In the genomic region with DNA sequence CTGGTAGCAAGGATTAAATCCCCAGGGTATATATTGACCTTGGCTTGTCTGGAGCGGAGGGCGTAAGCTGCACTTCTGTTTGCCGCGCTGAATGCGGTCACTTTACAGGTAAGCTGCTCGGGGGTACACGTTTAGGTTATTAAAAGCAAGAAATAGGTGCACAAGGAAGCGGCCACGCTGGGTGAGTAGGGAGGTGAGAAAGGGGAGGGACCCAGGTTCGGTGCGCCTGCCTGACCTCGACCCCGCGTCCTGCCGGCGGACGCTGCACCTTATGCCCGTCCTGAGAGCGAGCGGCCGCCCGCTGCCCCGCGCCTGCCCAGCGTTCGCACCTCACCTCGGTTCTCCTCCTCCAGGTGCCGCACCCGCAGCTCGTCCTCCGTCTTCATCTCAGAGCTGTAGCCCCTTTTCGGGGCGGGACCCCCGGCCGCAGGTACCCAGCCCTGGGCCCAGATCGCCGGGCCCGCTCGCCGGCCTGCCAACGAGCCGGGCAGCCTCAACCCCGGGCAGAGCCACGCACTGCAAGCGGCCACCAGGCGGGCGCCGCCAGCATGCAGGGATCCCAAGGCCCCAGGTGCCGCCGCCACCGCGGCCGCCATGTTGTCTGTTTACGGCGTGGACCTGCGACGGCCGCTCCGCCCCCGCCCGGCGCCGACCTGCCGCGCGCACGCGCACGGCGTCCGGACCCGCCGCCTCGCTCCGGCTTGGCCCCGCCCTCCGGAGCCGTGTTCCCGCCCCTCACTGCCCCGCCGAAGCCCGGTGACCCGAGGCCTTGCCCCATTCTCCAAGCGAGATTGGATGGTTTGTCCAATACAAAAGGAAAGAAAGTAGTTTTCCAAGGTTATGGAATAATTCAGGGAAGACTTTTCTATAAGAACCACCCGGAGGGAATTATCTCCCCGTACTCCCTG, we compare ENCODE assay signal across 8 cellular contexts.
DNase-seq lines count a peak whose midpoint lies in the region; ATAC-seq and TF ChIP-seq lines count a peak whose summit lies in the region.

A gene with protein sequence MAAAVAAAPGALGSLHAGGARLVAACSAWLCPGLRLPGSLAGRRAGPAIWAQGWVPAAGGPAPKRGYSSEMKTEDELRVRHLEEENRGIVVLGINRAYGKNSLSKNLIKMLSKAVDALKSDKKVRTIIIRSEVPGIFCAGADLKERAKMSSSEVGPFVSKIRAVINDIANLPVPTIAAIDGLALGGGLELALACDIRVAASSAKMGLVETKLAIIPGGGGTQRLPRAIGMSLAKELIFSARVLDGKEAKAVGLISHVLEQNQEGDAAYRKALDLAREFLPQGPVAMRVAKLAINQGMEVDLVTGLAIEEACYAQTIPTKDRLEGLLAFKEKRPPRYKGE (minus strand): TSS at position 625 of the 908 bp plus-strand sequence. CDS start 29 bp downstream, at position 596.

- DNase-seq in 8988T = peak; percentile 69
- peak; percentile 38 for DNase-seq in NCI-H2107 treated with DMSO at 0.1 percent for 48 hours (lab: John Stamatoyannopoulos, UW; ENCODE audit: unreplicated experiment)
- peak; percentile 70 to 82 (median 72) for DNase-seq in activated CD4-positive, CD25-positive, alpha-beta regulatory T cell (lab: John Stamatoyannopoulos, UW)
- peak; percentile 73 to 83 for DNase-seq in cardiac fibroblast (ENCODE audit: low read depth in 2 of 2)
- DNase-seq in iris pigment epithelial cell (ENCODE audit: low read depth) = peak; percentile 69
- peak; percentile 70 to 77 for DNase-seq in stimulated activated CD4-positive, alpha-beta T cell treated with anti-CD3 and anti-CD28 coated beads, Interleukin-12 subunit alpha, Interleukin-12 subunit beta, amount 100 ng/mL, for 24 hours (ENCODE audit: low read depth in 2 of 2)

- peak within 1 kb of the TSS; percentile 85 to 90 for H3K4me3 ChIP-seq in cardiac fibroblast (replicated peaks in 1 of 2; ENCODE audit: low read depth in 2 of 2, low read length in 2 of 2)

- no peak for TF ChIP-seq CTCF in cardiac fibroblast (IDR thresholded peaks at IDR 0.05; ENCODE audit: low read depth, low read length)

- peak; percentile 46 for ATAC-seq in GM18499 (IDR thresholded peaks at IDR 0.05; ENCODE audit: insufficient read depth, unreplicated experiment)
- ATAC-seq in HG02885 (IDR thresholded peaks at IDR 0.05; ENCODE audit: poor library complexity, unreplicated experiment) = peak; percentile 88

Comparison
In these comparisons a context has a peak if more than half of its experiments do, and no peak if none do; other contexts are left out.
1. Peak in every context shown above with its lines: DNase-seq, ATAC-seq and H3K4me3 ChIP-seq.